In the genomic region with DNA sequence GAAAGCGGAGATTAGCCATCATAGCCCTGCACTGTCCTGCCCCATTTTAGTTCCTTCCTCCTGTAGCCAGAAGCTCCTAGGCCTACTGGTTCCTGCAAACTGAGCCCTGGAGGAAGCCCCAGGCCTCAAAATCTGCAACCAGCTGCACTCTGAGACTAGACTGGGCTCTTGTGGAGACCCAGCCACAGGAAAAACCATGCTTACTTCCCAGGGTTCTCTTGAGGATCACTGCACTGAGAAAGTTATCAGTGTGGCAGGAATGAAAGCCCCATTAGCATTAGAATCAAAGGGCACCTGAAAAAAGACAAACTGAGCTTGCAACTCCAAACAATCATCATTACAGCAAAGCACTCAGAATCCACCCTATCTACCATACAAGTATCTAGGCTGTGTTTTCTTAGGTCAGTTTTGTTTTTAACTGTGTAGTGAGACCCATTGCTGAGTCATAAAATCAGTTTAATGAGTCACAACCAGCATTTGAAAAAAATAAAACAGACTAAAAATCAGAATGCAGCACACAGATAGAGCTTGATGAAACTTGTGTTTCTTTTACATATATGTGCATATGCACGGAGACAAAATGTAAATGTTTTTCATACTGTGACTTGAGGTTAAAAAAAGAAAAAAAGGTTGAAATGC, we compare ENCODE assay signal across 12 cellular contexts.
DNase-seq lines count a peak whose midpoint lies in the region; ATAC-seq, FAIRE-seq and TF ChIP-seq lines count a peak whose summit lies in the region.
"Had no signal": no experiment of that assay in that cellular context is flagged by ENCODE, and none has a peak within 500 bp of the region (broad histone marks: within the 10 kb centered on the region; RNA-seq: fewer than 3 reads in every experiment).

No MANE protein-coding gene starts in this region.

- POLR2A ChIA-PET in RWPE1 (lab: Yijun Ruan, JAX; ENCODE audit: low non-redundant PET) = no interaction called here

- intact Hi-C loops in lower leg skin (cut with DNase I; ENCODE audit: low total_unique reads) = no loop called here

- DNase-seq in H54 (ENCODE audit: insufficient read length, low spot score) = no peak
- peak; percentile 28 for DNase-seq in RWPE1 (ENCODE audit: low spot score)
- DNase-seq in fibroblast of gingiva (ENCODE audit: low read depth) = peak; percentile 6
- peak; percentile 96 for DNase-seq in renal cortical epithelial cell (ENCODE audit: low read depth)
- DNase-seq in lower leg skin (ENCODE audit: low spot score in 2 of 2) = no peak
- no peak for DNase-seq in middle frontal gyrus (ENCODE audit: extremely low spot score, low spot score)
- DNase-seq: activated CD4-positive, CD25-positive, alpha-beta regulatory T cell; activated gamma-delta T cell; hippocampal formation; stimulated activated CD8-positive, alpha-beta memory T cell treated with anti-CD3 and anti-CD28 coated beads, Interleukin-4, amount 100 ng/mL, for 48 hours had no signal

- TF ChIP-seq CTCF in RWPE1 (conservative IDR thresholded peaks at IDR 0.05; ENCODE audit: low read depth) = no peak
- TF ChIP-seq CTCF in lower leg skin (IDR thresholded peaks at IDR 0.05) = no peak

- 88 to 90% methylated on average over 2 of the region's 2 CpGs for WGBS in lower leg skin, 2 donors

- no peak for TF ChIP-seq POLR2A in H54 (IDR thresholded peaks at IDR 0.05; ENCODE audit: low read depth, low read length)
- no peak for TF ChIP-seq POLR2A in lower leg skin (IDR thresholded peaks at IDR 0.05)

- ATAC-seq in HG03442 (IDR thresholded peaks at IDR 0.05; ENCODE audit: unreplicated experiment) = no peak
- no peak for ATAC-seq in HG02870 (IDR thresholded peaks at IDR 0.05; ENCODE audit: unreplicated experiment)

- CTCF ChIA-PET in RWPE1 (lab: Yijun Ruan, JAX) = interaction anchor here (0.5 to 0.7 kb wide), 3 partner anchors 145 to 421 kb away, joined by 3 to 8 read pairs (median 4); no protein-coding TSS in a partner anchor

- no peak overlapping the region for H3K4me3 ChIP-seq in lower leg skin (ENCODE audit: low read depth, poor library complexity, severe bottlenecking)

- peak; percentile 43 for FAIRE-seq in H54 (lab: Jason Lieb, UNC)

- no peak overlapping the region for H3K27ac ChIP-seq in RWPE1

Comparison
In these comparisons a context has a peak if more than half of its experiments do, and no peak if none do; other contexts are left out.
1. DNase-seq: peak in RWPE1 (single experiment), fibroblast of gingiva (single experiment) and renal cortical epithelial cell (single experiment); none in H54 (single experiment), lower leg skin (0 of 2) and middle frontal gyrus (single experiment).